In genomic region chr2:121902616-121903015, GRCh38 we compare ENCODE assay signal across 16 cellular contexts.
DNase-seq lines count a peak whose midpoint lies in the region; ATAC-seq, FAIRE-seq and TF ChIP-seq lines count a peak whose summit lies in the region.
"Had no signal": no experiment of that assay in that cellular context is flagged by ENCODE, and none has a peak within 500 bp of the region (broad histone marks: within the 10 kb centered on the region; RNA-seq: fewer than 3 reads in every experiment).

No MANE protein-coding gene starts in this region.

- H3K4me3 Mint-ChIP-seq in nephron progenitor cell: no peak overlapping the region
- H3K4me3 Mint-ChIP-seq: CD14-positive monocyte; stimulated activated effector memory CD8-positive, alpha-beta T cell treated with anti-CD3 and anti-CD28 coated beads, Interleukin-12 subunit alpha, Interleukin-12 subunit beta, amount 100 ng/mL, for 72 hours had no signal

- H4K20me1 ChIP-seq in H1 (replicated peaks in 1 of 2; ENCODE audit: control insufficient read depth in 1 of 2, insufficient read depth in 2 of 2, low read length in 2 of 2) (no peaks in the 10 kb centered on the region), MM.1S (ENCODE audit: insufficient read depth, low read length) (no peaks in the 10 kb centered on the region)

- H2AFZ ChIP-seq in H1 (ENCODE audit: low read length) (peak overlapping the region; percentile 26; the same call in 1 of the 2 replicates), MM.1S (ENCODE audit: low read length) (no peak overlapping the region)

- no peaks in the 10 kb centered on the region for H3K36me3 Mint-ChIP-seq in nephron progenitor cell (ENCODE audit: low read depth)
- H3K36me3 Mint-ChIP-seq: CD14-positive monocyte; stimulated activated effector memory CD8-positive, alpha-beta T cell treated with anti-CD3 and anti-CD28 coated beads, Interleukin-12 subunit alpha, Interleukin-12 subunit beta, amount 100 ng/mL, for 72 hours had no signal

- no peaks in the 10 kb centered on the region for H3K79me2 ChIP-seq in H1 (ENCODE audit: control insufficient read depth in 1 of 2, insufficient read depth in 2 of 2, low read length in 2 of 2)
- H3K79me2 ChIP-seq in MM.1S (ENCODE audit: low read length): no peaks in the 10 kb centered on the region

- no peak for TF ChIP-seq POLR2A in H1 (IDR thresholded peaks at IDR 0.05; ENCODE audit: control extremely low read depth in 1 of 2, low read depth in 2 of 2, low read length in 2 of 2)

- no peak for TF ChIP-seq RAD21 in H1 (IDR thresholded peaks at IDR 0.05 in 1 of 2, conservative IDR thresholded peaks at IDR 0.05 in 1 of 2; ENCODE audit: low read depth in 2 of 2, low read length in 2 of 2)

- no peak overlapping the region for H2BK5ac ChIP-seq in H1 (ENCODE audit: low read depth, low read length)

- H3K27me3 ChIP-seq in H1 (replicated peaks in 1 of 4; ENCODE audit: control insufficient read depth in 3 of 4, extremely low read depth in 1 of 4, insufficient read depth in 3 of 4, low read length in 3 of 4): no peaks in the 10 kb centered on the region; a peak in 1 of 7 replicates
- no peaks in the 10 kb centered on the region for H3K27me3 ChIP-seq in MM.1S (replicated peaks; ENCODE audit: insufficient read depth, low read length)

- H3K4me1 ChIP-seq in H1 (replicated peaks in 1 of 4; ENCODE audit: control insufficient read depth in 3 of 4, insufficient read depth in 4 of 4, low read length in 3 of 4) (no peaks in the 10 kb centered on the region; a peak in 1 of 7 replicates), MM.1S (ENCODE audit: low read length) (no peaks in the 10 kb centered on the region)
- H3K4me1 ChIP-seq: SJSA1 had no signal

- H3K9ac ChIP-seq in H1 (replicated peaks in 1 of 4; ENCODE audit: extremely low read depth in 1 of 4, low read depth in 3 of 4, low read length in 3 of 4): no peak overlapping the region
- no peak overlapping the region for H3K9ac ChIP-seq in MM.1S (ENCODE audit: low read length)

- H3K4ac ChIP-seq in H1 (replicated peaks; ENCODE audit: insufficient read length, low read depth, low read length): no peak overlapping the region

- FAIRE-seq in H1 (lab: Jason Lieb, UNC): no peak
- FAIRE-seq: GM19239 had no signal

- no peak overlapping the region for H4K8ac ChIP-seq in H1 (ENCODE audit: extremely low read depth, insufficient read depth, low read length)

- H3K18ac ChIP-seq in H1 (ENCODE audit: extremely low read depth, low read length): no peak overlapping the region

- H4K5ac ChIP-seq in H1 (ENCODE audit: insufficient read length, low read depth, low read length): no peak overlapping the region

- H3K9me3 ChIP-seq in H1 (ENCODE audit: insufficient read depth in 2 of 2, low read depth in 1 of 2, low read length in 1 of 2) (0 out of 4 replicates have a peak, but pooled peaks cover 0 to 3% of the 10 kb centered on the region in 2 experiments), MM.1S (replicated peaks; ENCODE audit: insufficient read depth, low read length) (no peaks in the 10 kb centered on the region)
- H3K9me3 ChIP-seq: SJSA1 had no signal

- no peaks in the 10 kb centered on the region for H3K36me3 ChIP-seq in H1 (ENCODE audit: control insufficient read depth in 2 of 4, insufficient read depth in 4 of 4, low read length in 3 of 4)
- no peaks in the 10 kb centered on the region for H3K36me3 ChIP-seq in MM.1S (replicated peaks; ENCODE audit: insufficient read depth, low read length)
- H3K36me3 ChIP-seq: SJSA1 had no signal

- no peak overlapping the region for H2AK5ac ChIP-seq in H1 (ENCODE audit: low read depth, low read length)

- H3K4me1 Mint-ChIP-seq in nephron progenitor cell: peaks cover 17% of the 10 kb centered on the region
- H3K4me1 Mint-ChIP-seq: CD14-positive monocyte; stimulated activated effector memory CD8-positive, alpha-beta T cell treated with anti-CD3 and anti-CD28 coated beads, Interleukin-12 subunit alpha, Interleukin-12 subunit beta, amount 100 ng/mL, for 72 hours had no signal

- H2BK12ac ChIP-seq in H1 (ENCODE audit: low read depth, low read length): no peak overlapping the region

- H3K79me1 ChIP-seq in H1 (ENCODE audit: low read depth, low read length): no peaks in the 10 kb centered on the region

- H3K23me2 ChIP-seq in H1 (ENCODE audit: low read depth, low read length): no peaks in the 10 kb centered on the region

- H2BK120ac ChIP-seq in H1 (replicated peaks; ENCODE audit: low read depth, low read length): no peak overlapping the region

- no peak overlapping the region for H2BK15ac ChIP-seq in H1 (ENCODE audit: low read length)

- CTCF ChIA-PET in H1 (lab: Charles Lee; ENCODE audit: partially characterized antibody): interaction anchor here (0.9 to 9.0 kb wide), 12 partner anchors 10 to 105 kb away, joined by 3 to 94 read pairs (median 4); no protein-coding TSS in a partner anchor

- H3K27me3 Mint-ChIP-seq in nephron progenitor cell (ENCODE audit: low read depth, poor library complexity): peaks cover 12% of the 10 kb centered on the region

- ATAC-seq in HG03439 (IDR thresholded peaks at IDR 0.05; ENCODE audit: unreplicated experiment): peak; percentile 28
- ATAC-seq: stimulated activated effector memory CD8-positive, alpha-beta T cell treated with anti-CD3 and anti-CD28 coated beads, Interleukin-12 subunit alpha, Interleukin-12 subunit beta, amount 100 ng/mL, for 72 hours had no signal

- H3K14ac ChIP-seq in H1 (ENCODE audit: insufficient read length): no peak overlapping the region

- no peak overlapping the region for H2BK20ac ChIP-seq in H1 (ENCODE audit: low read length)

- no peaks in the 10 kb centered on the region for H3K9me3 Mint-ChIP-seq in nephron progenitor cell
- H3K9me3 Mint-ChIP-seq: stimulated activated effector memory CD8-positive, alpha-beta T cell treated with anti-CD3 and anti-CD28 coated beads, Interleukin-12 subunit alpha, Interleukin-12 subunit beta, amount 100 ng/mL, for 72 hours had no signal

- TF ChIP-seq EP300 in H1 (IDR thresholded peaks at IDR 0.05; ENCODE audit: borderline replicate concordance in 1 of 2, low read depth in 2 of 2, low read length in 2 of 2): no peak

- H3K9me2 ChIP-seq in MM.1S (replicated peaks; ENCODE audit: insufficient read depth, low read length): no peaks in the 10 kb centered on the region

- H3K4me2 ChIP-seq in H1 (ENCODE audit: insufficient read depth in 1 of 2, low read depth in 2 of 2, low read length in 2 of 2): no peak overlapping the region
- no peak overlapping the region for H3K4me2 ChIP-seq in MM.1S (ENCODE audit: low read depth, low read length)

- no peak overlapping the region for H3K4me3 ChIP-seq in H1 (ENCODE audit: extremely low read depth in 1 of 4, insufficient read depth in 2 of 4, low read depth in 3 of 4, low read length in 4 of 4)
- no peak overlapping the region for H3K4me3 ChIP-seq in MM.1S (ENCODE audit: low read length)
- H3K4me3 ChIP-seq: SJSA1 had no signal

- H4K91ac ChIP-seq in H1 (replicated peaks; ENCODE audit: insufficient read length, low read length): no peak overlapping the region

- 89% methylated on average over 13 of the region's 13 CpGs; no CpG with 5 or more reads in 1 of the 2 experiments for WGBS in H1 (ENCODE audit: extremely low coverage in 1 of 2, insufficient coverage in 1 of 2, insufficient read length in 1 of 2, insufficient replicate concordance in 2 of 2, low coverage in 1 of 2, low lambda C conversion rate in 2 of 2, missing lambda C conversion rate in 1 of 2), 2 experiments

- POLR2A ChIA-PET in H1 (lab: Charles Lee; ENCODE audit: partially characterized antibody): no interaction called here

- H3K27ac ChIP-seq in C4-2B: peak overlapping the region; percentile 19; the same call in 1 of the 2 replicates
- no peak overlapping the region for H3K27ac ChIP-seq in H1 (ENCODE audit: low read depth, low read length)
- H3K27ac ChIP-seq in MM.1S (ENCODE audit: low read length): no peak overlapping the region
- H3K27ac ChIP-seq: SJSA1 had no signal

- no peak overlapping the region for H3K56ac ChIP-seq in H1 (replicated peaks; ENCODE audit: insufficient read length, low read depth, low read length)

- H3K27ac Mint-ChIP-seq in nephron progenitor cell: peak overlapping the region; percentile 51
- H3K27ac Mint-ChIP-seq: stimulated activated effector memory CD8-positive, alpha-beta T cell treated with anti-CD3 and anti-CD28 coated beads, Interleukin-12 subunit alpha, Interleukin-12 subunit beta, amount 100 ng/mL, for 72 hours had no signal

- H3K23ac ChIP-seq in H1 (ENCODE audit: insufficient read length): no peak overlapping the region

- no peak for TF ChIP-seq CTCF in C4-2B (conservative IDR thresholded peaks at IDR 0.05)
- TF ChIP-seq CTCF in H1 (IDR thresholded peaks at IDR 0.05; ENCODE audit: control extremely low read depth in 1 of 3, insufficient read depth in 1 of 3, low read depth in 1 of 3, low read length in 3 of 3): no peak
- no peak for TF ChIP-seq CTCF in nephron progenitor cell (IDR thresholded peaks at IDR 0.05)
- TF ChIP-seq CTCF in MM.1S (IDR thresholded peaks at IDR 0.05; ENCODE audit: low read length): no peak

- DNase-seq in H1 (ENCODE audit: low read depth in 1 of 2, low spot score in 2 of 2): no peak
- DNase-seq in nephron progenitor cell: no peak
- no peak for DNase-seq in stimulated activated CD4-positive, alpha-beta T cell treated with anti-CD3 and anti-CD28 coated beads, Interleukin-12 subunit alpha, Interleukin-12 subunit beta, amount 100 ng/mL, for 4 hours
- no peak for DNase-seq in nucleus accumbens (lab: John Stamatoyannopoulos, UW)
- no peak for DNase-seq in MM.1S
- DNase-seq: activated CD4-positive, CD25-positive, alpha-beta regulatory T cell; activated T-cell treated with anti-CD3 and anti-CD28 coated beads, Interleukin-2, amount 50 U/mL, for 1 hour; HCEC 1CT; NK-92 treated with Interleukin-12 subunit alpha and Interleukin-12 subunit beta, amount 100 ng/mL, for 24 hours; stimulated activated CD4-positive, alpha-beta T cell treated with anti-CD3 and anti-CD28 coated beads, Interleukin-2, amount 100 ng/mL, for 48 hours had no signal

- H3F3A ChIP-seq in MM.1S (ENCODE audit: insufficient read depth, low read length): no peaks in the 10 kb centered on the region

TF ChIP-seq in H1, 55 proteins besides CTCF, POLR2A, EP300 and RAD21 (continues in another document):
- no peak for TF ChIP-seq SP4 (IDR thresholded peaks at IDR 0.05; ENCODE audit: low read length)
- no peak for TF ChIP-seq MAX (IDR thresholded peaks at IDR 0.05)
- no peak for TF ChIP-seq GTF2F1 (IDR thresholded peaks at IDR 0.05; ENCODE audit: borderline replicate concordance, low read depth, low read length)
- no peak for TF ChIP-seq HDAC2 (IDR thresholded peaks at IDR 0.05; ENCODE audit: borderline replicate concordance in 1 of 2, low read depth in 2 of 2, low read length in 2 of 2)
- TF ChIP-seq CBX8 (IDR thresholded peaks at IDR 0.05; ENCODE audit: borderline replicate concordance, low read depth, low read length): no peak
- no peak for TF ChIP-seq YY1 (IDR thresholded peaks at IDR 0.05; ENCODE audit: low read depth, low read length)
- TF ChIP-seq EZH2 (IDR thresholded peaks at IDR 0.05; ENCODE audit: low read depth, low read length, severe bottlenecking): no peak
- no peak for TF ChIP-seq NRF1 (IDR thresholded peaks at IDR 0.05; ENCODE audit: low read depth, low read length)
- TF ChIP-seq CREB1 (IDR thresholded peaks at IDR 0.05): no peak
- no peak for TF ChIP-seq CHD2 (IDR thresholded peaks at IDR 0.05; ENCODE audit: low read length)
